15 cellular contexts compared by ENCODE assay signal in genomic region chr4:179625391-179625790, GRCh38.
DNase-seq lines count a peak whose midpoint lies in the region; ATAC-seq, FAIRE-seq and TF ChIP-seq lines count a peak whose summit lies in the region.
"Had no signal": no experiment of that assay in that cellular context is flagged by ENCODE, and none has a peak within 500 bp of the region (broad histone marks: within the 10 kb centered on the region; RNA-seq: fewer than 3 reads in every experiment).

No MANE protein-coding gene starts in this region.

- no peak for TF ChIP-seq CTCF in GM10266 (IDR thresholded peaks at IDR 0.05; ENCODE audit: control insufficient read depth, insufficient read depth, low read depth, missing control alignments)

- ATAC-seq in GM18858 (IDR thresholded peaks at IDR 0.05; ENCODE audit: unreplicated experiment), result no peak
- ATAC-seq: pancreas had no signal

- peak; percentile 27 for DNase-seq in ACHN
- peak; percentile 35 for DNase-seq in HTR-8/SVneo (ENCODE audit: insufficient read length, low spot score)
- peak; percentile 87 for DNase-seq in astrocyte of the hippocampus (ENCODE audit: low read depth, low spot score)
- DNase-seq in iris pigment epithelial cell (ENCODE audit: low read depth), result peak; percentile 38
- DNase-seq in NOMO-1 treated with DMSO at 0.1 percent for 48 hours (lab: John Stamatoyannopoulos, UW; ENCODE audit: unreplicated experiment), result no peak
- DNase-seq in activated CD4-positive, alpha-beta T cell treated with anti-CD3 and anti-CD28 coated beads for 48 hours, result no peak
- no peak for DNase-seq in GM10266 (ENCODE audit: extremely low spot score)
- DNase-seq: activated CD4-positive, alpha-beta memory T cell treated with anti-CD3 and anti-CD28 coated beads for 36 hours; activated effector memory CD4-positive, alpha-beta T cell treated with anti-CD3 and anti-CD28 coated beads, Interleukin-2, amount 50 U/mL, for 16 hours; midbrain; NCI-H1105; NCI-H345 had no signal

- in situ Hi-C loops in ACHN (cut with HindIII; ENCODE audit: low pct_ligation_motif_present, low pct_unique_long_range_greater_than_20kb, low sequenced_read_pairs), result no loop called here

- FAIRE-seq in HTR-8/SVneo (lab: Jason Lieb, UNC), result peak; percentile 9
- FAIRE-seq: D721Med, pancreas had no signal

Comparison
In these comparisons a context has a peak if more than half of its experiments do, and no peak if none do; other contexts are left out.
1. DNase-seq: peak in ACHN (single experiment), HTR-8/SVneo (single experiment), astrocyte of the hippocampus (single experiment) and iris pigment epithelial cell (single experiment); none in NOMO-1 treated with DMSO at 0.1 percent for 48 hours (single experiment), activated CD4-positive, alpha-beta T cell treated with anti-CD3 and anti-CD28 coated beads for 48 hours (single experiment) and GM10266 (single experiment).